8 cellular contexts compared by ENCODE assay signal in genomic region chr1:21935891-21936365, GRCh38. TPM values are rescaled to one million over a fixed set of nuclear protein-coding genes. Genes with fewer than 3 reads are reported as not detected.
DNase-seq lines count a peak whose midpoint lies in the region; TF ChIP-seq lines count a peak whose summit lies in the region.

No MANE protein-coding gene starts in this region.

- intact Hi-C loops in activated CD4-positive, alpha-beta T cell treated with anti-CD3 and anti-CD28 coated beads, Interleukin-2, amount 10 ng/mL, durations not matched to agents 24 days and 14 days (cut with micrococcal nuclease): no loop called here
- intact Hi-C loops in thyroid gland (cut with DNase I): loop anchor here (5.0 kb wide), 1 partner anchor 34 kb away; no protein-coding TSS in a partner anchor

- TF ChIP-seq CTCF in brain (conservative IDR thresholded peaks at IDR 0.05): no peak
- TF ChIP-seq CTCF in liver (IDR thresholded peaks at IDR 0.05; ENCODE audit: low read depth, low read length, missing input control): no peak
- TF ChIP-seq CTCF in thyroid gland (IDR thresholded peaks at IDR 0.05): no peak

- POLR2A ChIA-PET in HEK293T (lab: Yijun Ruan, JAX): interaction anchor here (1.2 kb wide), 1 partner anchor 88 kb away, joined by 3 read pairs; no protein-coding TSS in a partner anchor

- TF ChIP-seq POLR2A in thyroid gland (IDR thresholded peaks at IDR 0.05): peak in 1 of 2 donors; percentile 8

- no peaks in the 10 kb centered on the region for H3K36me3 ChIP-seq in liver (ENCODE audit: control insufficient read depth in 4 of 4, insufficient read depth in 3 of 4, low read depth in 1 of 4, low read length in 3 of 4)
- H3K36me3 ChIP-seq in thyroid gland: no peaks in the 10 kb centered on the region

- no peak overlapping the region for H3K9ac ChIP-seq in liver (ENCODE audit: low read depth in 1 of 2, low read length in 2 of 2)

- H3K36me3 Mint-ChIP-seq in activated CD4-positive, alpha-beta T cell treated with anti-CD3 and anti-CD28 coated beads, Interleukin-2, amount 10 ng/mL, durations not matched to agents 24 days and 14 days (ENCODE audit: low read depth): peaks cover 3% of the 10 kb centered on the region
- H3K36me3 Mint-ChIP-seq in brain: no peaks in the 10 kb centered on the region

- TF ChIP-seq RAD21 in liver (IDR thresholded peaks at IDR 0.05): no peak

- H3K4me3 Mint-ChIP-seq in activated CD4-positive, alpha-beta T cell treated with anti-CD3 and anti-CD28 coated beads, Interleukin-2, amount 10 ng/mL, durations not matched to agents 24 days and 14 days: peak overlapping the region; percentile 69
- H3K4me3 Mint-ChIP-seq in brain: peak overlapping the region; percentile 79 to 89 (median 83)

- H3K4me3 ChIP-seq in liver (ENCODE audit: low read depth in 1 of 3, low read length in 3 of 3): peak overlapping the region; percentile 20 to 68 (median 60)
- peak overlapping the region in 2 of 3 donors; percentile 47 to 65 for H3K4me3 ChIP-seq in thyroid gland (replicated peaks in 1 of 3)

- DNase-seq in activated CD4-positive, alpha-beta T cell treated with anti-CD3 and anti-CD28 coated beads, Interleukin-2, amount 10 ng/mL, durations not matched to agents 24 days and 14 days: no peak
- no peak for DNase-seq in activated CD4-positive, alpha-beta T cell treated with anti-CD3 and anti-CD28 coated beads for 4 hours
- peak; percentile 37 to 39 for DNase-seq in thyroid gland
- no peak for DNase-seq in DMS79 treated with DMSO at 0.1 percent for 48 hours (lab: John Stamatoyannopoulos, UW)
- DNase-seq in stimulated activated CD8-positive, alpha-beta memory T cell treated with anti-CD3 and anti-CD28 coated beads, Interleukin-4, amount 100 ng/mL, for 48 hours: no peak
- DNase-seq in HEK293T (ENCODE audit: extremely low spot score): no peak

- no peaks in the 10 kb centered on the region for H3K9me3 Mint-ChIP-seq in activated CD4-positive, alpha-beta T cell treated with anti-CD3 and anti-CD28 coated beads, Interleukin-2, amount 10 ng/mL, durations not matched to agents 24 days and 14 days
- no peaks in the 10 kb centered on the region for H3K9me3 Mint-ChIP-seq in brain

- H3K27me3 ChIP-seq in liver (ENCODE audit: control insufficient read depth in 4 of 4, insufficient read depth in 4 of 4, low read length in 3 of 4): no peaks in the 10 kb centered on the region
- H3K27me3 ChIP-seq in thyroid gland: no peaks in the 10 kb centered on the region

- peaks cover 23% of the 10 kb centered on the region for H3K27me3 Mint-ChIP-seq in activated CD4-positive, alpha-beta T cell treated with anti-CD3 and anti-CD28 coated beads, Interleukin-2, amount 10 ng/mL, durations not matched to agents 24 days and 14 days
- peaks cover under 1% of the 10 kb centered on the region for H3K27me3 Mint-ChIP-seq in brain

- H3K9me3 ChIP-seq in liver (ENCODE audit: control insufficient read depth in 4 of 4, low read length in 3 of 4) (no peaks in the 10 kb centered on the region), thyroid gland (no peaks in the 10 kb centered on the region)

- WGBS in liver: 69% methylated on average over 8 of the region's 8 CpGs
- WGBS in thyroid gland, 2 donors: 2 to 11% methylated on average over 5 to 8 of the region's 8 CpGs

- H3K4me1 ChIP-seq in liver (ENCODE audit: control insufficient read depth in 4 of 4, insufficient read depth in 4 of 4, low read length in 3 of 4) (peaks cover 0 to 19% (median 6%) of the 10 kb centered on the region in 4 donors), thyroid gland (peaks cover 70 to 83% of the 10 kb centered on the region in 2 donors)

- peak overlapping the region; percentile 20 to 48 for H3K27ac ChIP-seq in liver (ENCODE audit: low read depth in 1 of 2, low read length in 2 of 2)
- H3K27ac ChIP-seq in thyroid gland: peak overlapping the region; percentile 66 to 98 (median 95)

- peaks cover 14% of the 10 kb centered on the region for H3K4me1 Mint-ChIP-seq in activated CD4-positive, alpha-beta T cell treated with anti-CD3 and anti-CD28 coated beads, Interleukin-2, amount 10 ng/mL, durations not matched to agents 24 days and 14 days
- H3K4me1 Mint-ChIP-seq in brain: peaks cover 80% of the 10 kb centered on the region

- H3K27ac Mint-ChIP-seq in activated CD4-positive, alpha-beta T cell treated with anti-CD3 and anti-CD28 coated beads, Interleukin-2, amount 10 ng/mL, durations not matched to agents 24 days and 14 days: no peak overlapping the region
- peak overlapping the region in 3 of 5 experiments; percentile 33 to 84 (median 70) for H3K27ac Mint-ChIP-seq in brain

- CTCF ChIA-PET in HEK293T (lab: Yijun Ruan, JAX): no interaction called here

TF ChIP-seq in liver, 16 proteins besides CTCF, POLR2A, EP300 and RAD21 (continues in another document):
- TF ChIP-seq EGR1 (IDR thresholded peaks at IDR 0.05; ENCODE audit: low read depth in 2 of 2): no peak
- TF ChIP-seq TAF1 (conservative IDR thresholded peaks at IDR 0.05): no peak
- no peak for TF ChIP-seq MAX (IDR thresholded peaks at IDR 0.05)
- TF ChIP-seq NR2F2 (IDR thresholded peaks at IDR 0.05): no peak
- no peak for TF ChIP-seq REST (IDR thresholded peaks at IDR 0.05)
- TF ChIP-seq JUND (IDR thresholded peaks at IDR 0.05): no peak

TF ChIP-seq in HEK293T, 16 proteins besides CTCF, POLR2A, EP300 and RAD21:
- TF ChIP-seq TARDBP (IDR thresholded peaks at IDR 0.05): no peak
- TF ChIP-seq NFRKB (IDR thresholded peaks at IDR 0.05): no peak
- TF ChIP-seq FOXA1 (IDR thresholded peaks at IDR 0.05): no peak
- TF ChIP-seq CTBP1 (IDR thresholded peaks at IDR 0.05; ENCODE audit: borderline replicate concordance): no peak
- no peak for TF ChIP-seq ZNF384 (IDR thresholded peaks at IDR 0.05)
- TF ChIP-seq ARNT (IDR thresholded peaks at IDR 0.05): no peak
- TF ChIP-seq L3MBTL2 (conservative IDR thresholded peaks at IDR 0.05): no peak
- no peak for TF ChIP-seq SP1 (IDR thresholded peaks at IDR 0.05)

RNA-seq across cellular contexts. Expression of gene HSPG2, which starts 1.2 kb away (rescaled TPM):
- 6.2 and 6.3 TPM in 2 replicates for total RNA-seq in activated CD4-positive, alpha-beta T cell treated with anti-CD3 and anti-CD28 coated beads, Interleukin-2, amount 10 ng/mL, durations not matched to agents 24 days and 14 days
- polyA plus RNA-seq in brain (ENCODE audit: insufficient read depth, low read depth, low replicate concordance) (27.0 TPM), liver (10 to 100 TPM in 1 of 2 donors, 1 to 10 TPM in 1; 5.6 to 21.0 TPM)
- total RNA-seq in liver (10 to 100 TPM; 26.8 to 43.9 TPM), thyroid gland (100 to 1,000 TPM in 2 of 4 donors, 10 to 100 TPM in 2; 75.7 to 239 (median 96.8) TPM)

RNA-seq across cellular contexts. Expression of gene CELA3B, which starts 40.9 kb away (rescaled TPM):
- not detected in 2 replicates for total RNA-seq in activated CD4-positive, alpha-beta T cell treated with anti-CD3 and anti-CD28 coated beads, Interleukin-2, amount 10 ng/mL, durations not matched to agents 24 days and 14 days
- not detected for polyA plus RNA-seq in brain (ENCODE audit: insufficient read depth, low read depth, low replicate concordance)
- total RNA-seq in liver: not detected
- not detected for polyA plus RNA-seq in liver
- not detected for total RNA-seq in thyroid gland

Comparison
In these comparisons a context has a peak if more than half of its experiments do, and no peak if none do; other contexts are left out.
1. DNase-seq: peak in thyroid gland (2 of 2); none in activated CD4-positive, alpha-beta T cell treated with anti-CD3 and anti-CD28 coated beads, Interleukin-2, amount 10 ng/mL, durations not matched to agents 24 days and 14 days (single experiment), activated CD4-positive, alpha-beta T cell treated with anti-CD3 and anti-CD28 coated beads for 4 hours (0 of 2), DMS79 treated with DMSO at 0.1 percent for 48 hours (single experiment), stimulated activated CD8-positive, alpha-beta memory T cell treated with anti-CD3 and anti-CD28 coated beads, Interleukin-4, amount 100 ng/mL, for 48 hours (single experiment) and HEK293T (single experiment).